In genomic region chr20:38975539-38976120, GRCh38 we compare ENCODE assay signal across 24 cellular contexts. TPM values are rescaled to one million over a fixed set of nuclear protein-coding genes. Genes with fewer than 3 reads are reported as not detected.
DNase-seq lines count a peak whose midpoint lies in the region; ATAC-seq, FAIRE-seq and TF ChIP-seq lines count a peak whose summit lies in the region.
"Had no signal": no experiment of that assay in that cellular context is flagged by ENCODE, and none has a peak within 500 bp of the region (broad histone marks: within the 10 kb centered on the region; RNA-seq: fewer than 3 reads in every experiment).

No MANE protein-coding gene starts in this region.

- peaks cover 0 to 60% (median 7%) of the 10 kb centered on the region in 4 donors for H3K4me1 ChIP-seq in sigmoid colon
- H3K4me1 ChIP-seq: spleen had no signal

- no peak for DNase-seq in activated CD4-positive, CD25-positive, alpha-beta regulatory T cell treated with anti-CD3 and anti-CD28 coated beads, Interleukin-2, amount 50 U/mL, for 72 hours
- DNase-seq in HFFc6 = peak; percentile 80
- peak; percentile 41 for DNase-seq in astrocyte of the hippocampus (ENCODE audit: low read depth, low spot score)
- DNase-seq in sigmoid colon = no peak
- no peak for DNase-seq in D721Med (ENCODE audit: insufficient read length, low spot score)
- no peak for DNase-seq in activated CD8-positive, alpha-beta memory T cell treated with anti-CD3 and anti-CD28 coated beads, Interleukin-2, amount 50 U/mL, for 48 hours
- no peak for DNase-seq in activated gamma-delta T cell treated with Interleukin-2 at 50 U/mL for 16 hours
- DNase-seq: activated CD4-positive, alpha-beta T cell treated with anti-CD3 and anti-CD28 coated beads, Interleukin-2, amount 50 U/mL, for 48 hours; activated naive CD8-positive, alpha-beta T cell treated with anti-CD3 and anti-CD28 coated beads, Interleukin-2, amount 10 ng/mL, durations not matched to agents 7 days and 5 days; GOT3; islet precursor cell; natural killer cell; NCI-H1092 treated with DMSO at 0.1 percent for 48 hours; NCI-H1930; NCI-H526; NK-92 treated with Interleukin-12 subunit alpha and Interleukin-12 subunit beta, amount 100 ng/mL, for 24 hours; SHP77 treated with DMSO at 0.1 percent for 48 hours; spleen had no signal

- TF ChIP-seq CTCF in HFFc6 (IDR thresholded peaks at IDR 0.05) = no peak
- TF ChIP-seq CTCF in sigmoid colon (IDR thresholded peaks at IDR 0.05) = no peak
- no peak for TF ChIP-seq CTCF in D721Med (IDR thresholded peaks at IDR 0.05; ENCODE audit: insufficient read depth, missing control alignments)

- H3K4me1 Mint-ChIP-seq in HFFc6 (ENCODE audit: low read depth) = peaks cover 9% of the 10 kb centered on the region
- H3K4me1 Mint-ChIP-seq: brain, CD14-positive monocyte, mesothelial cell of epicardium, WTC11 had no signal

- peak overlapping the region in 3 of 4 donors; percentile 87 to 98 (median 96) for H3K27ac ChIP-seq in sigmoid colon
- H3K27ac ChIP-seq: 22Rv1, spleen had no signal

- 68 to 84% methylated on average over 2 of the region's 2 CpGs for WGBS in sigmoid colon, 2 donors

- H3K27ac Mint-ChIP-seq in HFFc6 = no peak overlapping the region; the same call in 1 of the 2 replicates
- H3K27ac Mint-ChIP-seq: activated naive CD8-positive, alpha-beta T cell treated with anti-CD3 and anti-CD28 coated beads, Interleukin-2, amount 10 ng/mL, durations not matched to agents 7 days and 5 days; brain; CD14-positive monocyte; mesothelial cell of epicardium; natural killer cell; WTC11 had no signal

- H3K9me3 Mint-ChIP-seq in HFFc6 = no peaks in the 10 kb centered on the region
- H3K9me3 Mint-ChIP-seq: activated naive CD8-positive, alpha-beta T cell treated with anti-CD3 and anti-CD28 coated beads, Interleukin-2, amount 10 ng/mL, durations not matched to agents 7 days and 5 days; brain; CD14-positive monocyte; mesothelial cell of epicardium; natural killer cell; WTC11 had no signal

- H3K4me3 Mint-ChIP-seq in HFFc6 = no peak overlapping the region
- H3K4me3 Mint-ChIP-seq: activated naive CD8-positive, alpha-beta T cell treated with anti-CD3 and anti-CD28 coated beads, Interleukin-2, amount 10 ng/mL, durations not matched to agents 7 days and 5 days; brain; CD14-positive monocyte; mesothelial cell of epicardium; natural killer cell; WTC11 had no signal

- H3K36me3 Mint-ChIP-seq in HFFc6 (ENCODE audit: low read depth) = peaks cover 27% of the 10 kb centered on the region

- intact Hi-C loops in sigmoid colon (cut with DNase I) = no loop called here

- H3K27me3 ChIP-seq in sigmoid colon = no peaks in the 10 kb centered on the region
- H3K27me3 ChIP-seq: spleen had no signal

- ATAC-seq in activated CD4-positive, CD25-positive, alpha-beta regulatory T cell treated with anti-CD3 and anti-CD28 coated beads, Interleukin-2, amount 50 U/mL, for 24 hours = peak; percentile 44 to 56
- ATAC-seq: natural killer cell, WTC11 had no signal

- FAIRE-seq in D721Med (lab: Jason Lieb, UNC) = no peak

- peaks cover 2% of the 10 kb centered on the region; the same call in 1 of the 2 replicates for H3K27me3 Mint-ChIP-seq in HFFc6 (ENCODE audit: insufficient read depth)
- H3K27me3 Mint-ChIP-seq: activated naive CD8-positive, alpha-beta T cell treated with anti-CD3 and anti-CD28 coated beads, Interleukin-2, amount 10 ng/mL, durations not matched to agents 7 days and 5 days; brain had no signal

- H3K9me3 ChIP-seq in sigmoid colon = no peaks in the 10 kb centered on the region
- H3K9me3 ChIP-seq: spleen had no signal

- peak in 2 of 4 donors; percentile 12 to 50 for TF ChIP-seq EP300 in sigmoid colon (IDR thresholded peaks at IDR 0.05)

- H3K36me3 ChIP-seq in sigmoid colon = peaks cover 0 to 10% (median 0%) of the 10 kb centered on the region in 4 donors

- TF ChIP-seq POLR2A in sigmoid colon (IDR thresholded peaks at IDR 0.05) = no peak

- H3K4me3 ChIP-seq in sigmoid colon = no peak overlapping the region
- H3K4me3 ChIP-seq: spleen had no signal

RNA-seq across cellular contexts. Expression of gene DHX35, which starts 13.5 kb away (rescaled TPM):
- 1 to 10 TPM; 5.7 to 7.6 (median 6.8) TPM for total RNA-seq in HFFc6 (2021; fragmentation: NEBNext Ultra II Directional; extraction: Animal tissue kit (Norgen Biotek cat#: 25700))
- total RNA-seq in sigmoid colon = 10 to 100 TPM; 16.1 to 33.2 (median 18.3) TPM
- polyA plus RNA-seq in sigmoid colon = 10 to 100 TPM in 2 of 3 donors, 1 to 10 TPM in 1; 8.8 to 12.0 (median 10.3) TPM

RNA-seq across cellular contexts. Expression of gene FAM83D, which starts 49.4 kb away (rescaled TPM):
- 10 to 100 TPM; 14.2 to 31.5 (median 29.2) TPM for total RNA-seq in HFFc6 (2021; fragmentation: NEBNext Ultra II Directional; extraction: Animal tissue kit (Norgen Biotek cat#: 25700))
- total RNA-seq in sigmoid colon = 100 to 1,000 TPM in 1 of 4 donors, 10 to 100 TPM in 3; 14.3 to 291 (median 57.8) TPM
- 10 to 100 TPM in 1 of 3 donors, 1 to 10 TPM in 2; 1.2 to 14.9 (median 4.9) TPM for polyA plus RNA-seq in sigmoid colon

Comparison
In these comparisons a context has a peak if more than half of its experiments do, and no peak if none do; other contexts are left out.
1. DNase-seq: peak in HFFc6 (single experiment) and astrocyte of the hippocampus (single experiment); none in activated CD4-positive, CD25-positive, alpha-beta regulatory T cell treated with anti-CD3 and anti-CD28 coated beads, Interleukin-2, amount 50 U/mL, for 72 hours (single experiment), sigmoid colon (single experiment), D721Med (single experiment), activated CD8-positive, alpha-beta memory T cell treated with anti-CD3 and anti-CD28 coated beads, Interleukin-2, amount 50 U/mL, for 48 hours (single experiment) and activated gamma-delta T cell treated with Interleukin-2 at 50 U/mL for 16 hours (single experiment).